Comparison of ENCODE assay signal across 8 cellular contexts in genomic region chr1:35190784-35191183, GRCh38. TPM values are rescaled to one million over a fixed set of nuclear protein-coding genes. Genes with fewer than 3 reads are reported as not detected.
DNase-seq lines count a peak whose midpoint lies in the region; ATAC-seq lines count a peak whose summit lies in the region.

No MANE protein-coding gene starts in this region.

- intact Hi-C loops in activated T-helper 2 cell treated with anti-CD3 and anti-CD28 coated beads, Interferon-gamma antibody, Interleukin-2, Interleukin-4, amounts not matched to agents 10 μg/mL and 5 μg/mL and 100 μg/mL, durations not matched to agents 14 hours and 24 hours and 36 hours (cut with micrococcal nuclease) = loop anchor here (1.0 to 5.0 kb wide), 4 partner anchors 8 to 967 kb away; partner anchors contain the start of genes C1orf216 and MAP7D1

- H3K9me3 ChIP-seq in iPS-20b (ENCODE audit: insufficient read depth, low read depth, low read length) = no peaks in the 10 kb centered on the region
- H3K9me3 ChIP-seq in subcutaneous abdominal adipose tissue (ENCODE audit: control insufficient read depth in 5 of 5, low read length in 5 of 5) = no peaks in the 10 kb centered on the region

- H3K4me3 ChIP-seq in iPS-20b (ENCODE audit: low read length) = peak overlapping the region; percentile 99
- H3K4me3 ChIP-seq in subcutaneous abdominal adipose tissue (ENCODE audit: low read depth in 1 of 5, low read length in 5 of 5) = peak overlapping the region; percentile 77 to 96 (median 94)

- H3K4me1 ChIP-seq in iPS-20b (ENCODE audit: insufficient read depth, low read length) (peaks cover 8% of the 10 kb centered on the region; the same call in 1 of the 2 replicates), subcutaneous abdominal adipose tissue (ENCODE audit: control insufficient read depth in 5 of 5, insufficient read depth in 5 of 5, low read length in 5 of 5) (peaks cover 2 to 51% (median 39%) of the 10 kb centered on the region in 5 donors)

- peak overlapping the region; percentile 96 for H3K4me3 Mint-ChIP-seq in T-helper 2 cell treated with Interferon-gamma antibody and Interleukin-4, amounts not matched to agents 5 μg/mL and 100 μg/mL, for 36 hours
- H3K4me3 Mint-ChIP-seq in activated T-helper 2 cell treated with anti-CD3 and anti-CD28 coated beads, Interferon-gamma antibody, Interleukin-2, Interleukin-4, amounts not matched to agents 10 μg/mL and 5 μg/mL and 100 μg/mL, durations not matched to agents 14 hours and 24 hours and 36 hours (ENCODE audit: low read depth) = peak overlapping the region; percentile 91

- no peak for ATAC-seq in GM19463 (IDR thresholded peaks at IDR 0.05; ENCODE audit: unreplicated experiment)

- H3K36me3 Mint-ChIP-seq in T-helper 2 cell treated with Interferon-gamma antibody and Interleukin-4, amounts not matched to agents 5 μg/mL and 100 μg/mL, for 36 hours (ENCODE audit: low read depth) = peaks cover 65% of the 10 kb centered on the region
- peaks cover 67% of the 10 kb centered on the region for H3K36me3 Mint-ChIP-seq in activated T-helper 2 cell treated with anti-CD3 and anti-CD28 coated beads, Interferon-gamma antibody, Interleukin-2, Interleukin-4, amounts not matched to agents 10 μg/mL and 5 μg/mL and 100 μg/mL, durations not matched to agents 14 hours and 24 hours and 36 hours (ENCODE audit: low read depth)

- no peaks in the 10 kb centered on the region for H3K27me3 Mint-ChIP-seq in T-helper 2 cell treated with Interferon-gamma antibody and Interleukin-4, amounts not matched to agents 5 μg/mL and 100 μg/mL, for 36 hours (ENCODE audit: low read depth)
- H3K27me3 Mint-ChIP-seq in activated T-helper 2 cell treated with anti-CD3 and anti-CD28 coated beads, Interferon-gamma antibody, Interleukin-2, Interleukin-4, amounts not matched to agents 10 μg/mL and 5 μg/mL and 100 μg/mL, durations not matched to agents 14 hours and 24 hours and 36 hours (ENCODE audit: low read depth) = no peaks in the 10 kb centered on the region

- H3K9ac ChIP-seq in iPS-20b (ENCODE audit: low read depth, low read length) (peak overlapping the region; percentile 97), subcutaneous abdominal adipose tissue (ENCODE audit: low read length in 5 of 5) (peak overlapping the region; percentile 73 to 100 (median 97))

- H3K27me3 ChIP-seq in iPS-20b (ENCODE audit: insufficient read depth, low read length) (no peaks in the 10 kb centered on the region), subcutaneous abdominal adipose tissue (ENCODE audit: control insufficient read depth in 5 of 5, insufficient read depth in 4 of 5, low read length in 5 of 5) (no peaks in the 10 kb centered on the region)

- H3K36me3 ChIP-seq in iPS-20b (ENCODE audit: insufficient read depth, low read depth, low read length) = peaks cover 61% of the 10 kb centered on the region
- H3K36me3 ChIP-seq in subcutaneous abdominal adipose tissue (ENCODE audit: control insufficient read depth in 5 of 5, insufficient read depth in 5 of 5, low read length in 5 of 5) = peaks cover 40 to 53% (median 52%) of the 10 kb centered on the region in 5 donors

- no peak overlapping the region for H3K27ac ChIP-seq in iPS-20b (ENCODE audit: low read length)
- H3K27ac ChIP-seq in subcutaneous abdominal adipose tissue (ENCODE audit: low read depth, low read length) = peak overlapping the region; percentile 79

- no peaks in the 10 kb centered on the region for H3K9me3 Mint-ChIP-seq in T-helper 2 cell treated with Interferon-gamma antibody and Interleukin-4, amounts not matched to agents 5 μg/mL and 100 μg/mL, for 36 hours
- H3K9me3 Mint-ChIP-seq in activated T-helper 2 cell treated with anti-CD3 and anti-CD28 coated beads, Interferon-gamma antibody, Interleukin-2, Interleukin-4, amounts not matched to agents 10 μg/mL and 5 μg/mL and 100 μg/mL, durations not matched to agents 14 hours and 24 hours and 36 hours = no peaks in the 10 kb centered on the region

- H3K4me1 Mint-ChIP-seq in T-helper 2 cell treated with Interferon-gamma antibody and Interleukin-4, amounts not matched to agents 5 μg/mL and 100 μg/mL, for 36 hours (ENCODE audit: low read depth) = peaks cover 56% of the 10 kb centered on the region
- H3K4me1 Mint-ChIP-seq in activated T-helper 2 cell treated with anti-CD3 and anti-CD28 coated beads, Interferon-gamma antibody, Interleukin-2, Interleukin-4, amounts not matched to agents 10 μg/mL and 5 μg/mL and 100 μg/mL, durations not matched to agents 14 hours and 24 hours and 36 hours (ENCODE audit: low read depth) = peaks cover 53% of the 10 kb centered on the region

- peak overlapping the region; percentile 92 for H3K27ac Mint-ChIP-seq in T-helper 2 cell treated with Interferon-gamma antibody and Interleukin-4, amounts not matched to agents 5 μg/mL and 100 μg/mL, for 36 hours
- H3K27ac Mint-ChIP-seq in activated T-helper 2 cell treated with anti-CD3 and anti-CD28 coated beads, Interferon-gamma antibody, Interleukin-2, Interleukin-4, amounts not matched to agents 10 μg/mL and 5 μg/mL and 100 μg/mL, durations not matched to agents 14 hours and 24 hours and 36 hours = peak overlapping the region; percentile 94

- no peak for DNase-seq in T-helper 2 cell treated with Interferon-gamma antibody and Interleukin-4, amounts not matched to agents 5 μg/mL and 100 μg/mL, for 36 hours (ENCODE audit: low spot score)
- no peak for DNase-seq in T-helper 2 cell
- DNase-seq in activated T-helper 2 cell treated with anti-CD3 and anti-CD28 coated beads, Interferon-gamma antibody, Interleukin-2, Interleukin-4, amounts not matched to agents 10 μg/mL and 5 μg/mL and 100 μg/mL, durations not matched to agents 14 hours and 24 hours and 36 hours (ENCODE audit: low spot score) = no peak
- DNase-seq in SW 1271 (lab: John Stamatoyannopoulos, UW) = no peak
- DNase-seq in activated CD8-positive, alpha-beta memory T cell treated with anti-CD3 and anti-CD28 coated beads, Interleukin-2, amount 50 U/mL, for 48 hours = no peak

RNA-seq across cellular contexts. Expression of gene SFPQ, which starts 2.2 kb away (rescaled TPM):
- total RNA-seq in activated T-helper 2 cell treated with anti-CD3 and anti-CD28 coated beads, Interferon-gamma antibody, Interleukin-2, Interleukin-4, amounts not matched to agents 10 μg/mL and 5 μg/mL and 100 μg/mL, durations not matched to agents 14 hours and 24 hours and 36 hours = 358 and 369 TPM in 2 replicates
